2 cellular contexts compared by ENCODE assay signal in genomic region chr10:110967009-110967630, GRCh38.
TF ChIP-seq lines count a peak whose summit lies in the region.

No MANE protein-coding gene starts in this region.

TF ChIP-seq in liver, 16 proteins besides CTCF, POLR2A, EP300 and RAD21:
- no peak for TF ChIP-seq FOXA1 (IDR thresholded peaks at IDR 0.05)
- TF ChIP-seq EGR1 (IDR thresholded peaks at IDR 0.05; ENCODE audit: low read depth in 2 of 2), result peak; percentile 51 to 81

TF ChIP-seq in HepG2, 621 proteins besides CTCF, POLR2A, EP300 and RAD21:
- TF ChIP-seq ZFP90 (CRISPR knock-in tag; IDR thresholded peaks at IDR 0.05; ENCODE audit: borderline replicate concordance) (no peak), HIVEP1 (CRISPR knock-in tag; IDR thresholded peaks at IDR 0.05) (no peak), TARDBP (CRISPR knock-in tag; IDR thresholded peaks at IDR 0.05) (no peak), KAT2B (IDR thresholded peaks at IDR 0.05; ENCODE audit: borderline replicate concordance, low read depth, low read length) (no peak), PHF20 (CRISPR knock-in tag; IDR thresholded peaks at IDR 0.05) (no peak), ZNF234 (CRISPR knock-in tag; conservative IDR thresholded peaks at IDR 0.05) (no peak), ZNF607 (CRISPR knock-in tag; IDR thresholded peaks at IDR 0.05; ENCODE audit: borderline replicate concordance) (no peak), HES4 (CRISPR knock-in tag; IDR thresholded peaks at IDR 0.05; ENCODE audit: borderline replicate concordance) (no peak), USF2 (IDR thresholded peaks at IDR 0.05; ENCODE audit: low read depth, low read length) (no peak), USF2 (CRISPR knock-in tag; IDR thresholded peaks at IDR 0.05; ENCODE audit: borderline replicate concordance) (no peak), HNRNPH1 (optimal IDR thresholded peaks at IDR 0.05; ENCODE audit: low read depth, low read length) (no peak), ZBTB20 (CRISPR knock-in tag; IDR thresholded peaks at IDR 0.05; ENCODE audit: borderline replicate concordance, low read depth) (no peak), RAD51 (IDR thresholded peaks at IDR 0.05; ENCODE audit: borderline replicate concordance) (no peak), SOX13 (IDR thresholded peaks at IDR 0.05) (no peak), SOX13 (CRISPR knock-in tag; conservative IDR thresholded peaks at IDR 0.05 in 1 of 2, IDR thresholded peaks at IDR 0.05 in 1 of 2) (no peak), PHF5A (CRISPR knock-in tag; IDR thresholded peaks at IDR 0.05; ENCODE audit: low read depth, unreplicated experiment) (no peak), ZNF326 (CRISPR knock-in tag; IDR thresholded peaks at IDR 0.05; ENCODE audit: borderline replicate concordance) (no peak), ZNF367 (CRISPR knock-in tag; IDR thresholded peaks at IDR 0.05; ENCODE audit: borderline replicate concordance) (no peak)
- TF ChIP-seq, protein P1, sequence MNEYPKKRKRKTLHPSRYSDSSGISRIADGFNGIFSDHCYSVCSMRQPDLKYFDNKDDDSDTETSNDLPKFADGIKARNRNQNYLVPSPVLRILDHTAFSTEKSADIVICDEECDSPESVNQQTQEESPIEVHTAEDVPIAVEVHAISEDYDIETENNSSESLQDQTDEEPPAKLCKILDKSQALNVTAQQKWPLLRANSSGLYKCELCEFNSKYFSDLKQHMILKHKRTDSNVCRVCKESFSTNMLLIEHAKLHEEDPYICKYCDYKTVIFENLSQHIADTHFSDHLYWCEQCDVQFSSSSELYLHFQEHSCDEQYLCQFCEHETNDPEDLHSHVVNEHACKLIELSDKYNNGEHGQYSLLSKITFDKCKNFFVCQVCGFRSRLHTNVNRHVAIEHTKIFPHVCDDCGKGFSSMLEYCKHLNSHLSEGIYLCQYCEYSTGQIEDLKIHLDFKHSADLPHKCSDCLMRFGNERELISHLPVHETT (CRISPR knock-in tag; conservative IDR thresholded peaks at IDR 0.05), result no peak
- TF ChIP-seq, protein P2, sequence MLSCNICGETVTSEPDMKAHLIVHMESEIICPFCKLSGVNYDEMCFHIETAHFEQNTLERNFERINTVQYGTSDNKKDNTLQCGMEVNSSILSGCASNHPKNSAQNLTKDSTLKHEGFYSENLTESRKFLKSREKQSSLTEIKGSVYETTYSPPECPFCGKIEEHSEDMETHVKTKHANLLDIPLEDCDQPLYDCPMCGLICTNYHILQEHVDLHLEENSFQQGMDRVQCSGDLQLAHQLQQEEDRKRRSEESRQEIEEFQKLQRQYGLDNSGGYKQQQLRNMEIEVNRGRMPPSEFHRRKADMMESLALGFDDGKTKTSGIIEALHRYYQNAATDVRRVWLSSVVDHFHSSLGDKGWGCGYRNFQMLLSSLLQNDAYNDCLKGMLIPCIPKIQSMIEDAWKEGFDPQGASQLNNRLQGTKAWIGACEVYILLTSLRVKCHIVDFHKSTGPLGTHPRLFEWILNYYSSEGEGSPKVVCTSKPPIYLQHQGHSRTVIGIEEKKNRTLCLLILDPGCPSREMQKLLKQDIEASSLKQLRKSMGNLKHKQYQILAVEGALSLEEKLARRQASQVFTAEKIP (CRISPR knock-in tag; IDR thresholded peaks at IDR 0.05; ENCODE audit: borderline replicate concordance), result no peak
TF ChIP-seq in HepG2: peak in this region for 0.
